Comparison of ENCODE assay signal across 12 cellular contexts in genomic region chr17:10172241-10172741, GRCh38. TPM values are rescaled to one million over a fixed set of nuclear protein-coding genes. Genes with fewer than 3 reads are reported as not detected.
A peak's percentile ranks its signal among the peaks of the same experiment; 100 is the strongest.
DNase-seq lines count a peak whose midpoint lies in the region; ATAC-seq, FAIRE-seq and TF ChIP-seq lines count a peak whose summit lies in the region.
"Had no signal": no experiment of that assay in that cellular context is flagged by ENCODE, and none has a peak within 500 bp of the region (broad histone marks: within the 10 kb centered on the region; RNA-seq: fewer than 3 reads in every experiment).

No MANE protein-coding gene starts in this region.

- no peaks in the 10 kb centered on the region for H3K36me3 Mint-ChIP-seq in CD8-positive, alpha-beta T cell
- H3K36me3 Mint-ChIP-seq in T-helper 17 cell (ENCODE audit: low read depth) = no peaks in the 10 kb centered on the region

- peaks cover 12% of the 10 kb centered on the region for H3K4me1 ChIP-seq in CD8-positive, alpha-beta T cell (ENCODE audit: insufficient read depth, low read length)
- H3K4me1 ChIP-seq in HCT116 (ENCODE audit: control insufficient read depth in 1 of 2, insufficient read depth in 2 of 2, low read length in 2 of 2) = peaks cover 0 to 8% of the 10 kb centered on the region in 2 experiments; a peak in 2 of 4 replicates
- peaks cover 36% of the 10 kb centered on the region for H3K4me1 ChIP-seq in mesodermal cell (ENCODE audit: control insufficient read depth, insufficient read depth, low read length, poor library complexity, severe bottlenecking)
- no peaks in the 10 kb centered on the region for H3K4me1 ChIP-seq in kidney (ENCODE audit: control insufficient read depth in 1 of 2, insufficient read depth in 1 of 2, low read depth in 1 of 2, low read length in 2 of 2)
- H3K4me1 ChIP-seq: ascending aorta had no signal

- no peaks in the 10 kb centered on the region for H3K27me3 ChIP-seq in CD8-positive, alpha-beta T cell (ENCODE audit: insufficient read depth, low read length)
- peaks cover 9% of the 10 kb centered on the region; the same call in 1 of the 2 replicates for H3K27me3 ChIP-seq in HCT116 (ENCODE audit: insufficient read depth, low read length)
- H3K27me3 ChIP-seq: ascending aorta had no signal

- peak overlapping the region; percentile 55 for H3K27ac Mint-ChIP-seq in CD8-positive, alpha-beta T cell
- no peak overlapping the region for H3K27ac Mint-ChIP-seq in T-helper 17 cell

- no peak overlapping the region for H2AFZ ChIP-seq in HCT116 (ENCODE audit: low read depth, low read length, poor library complexity, severe bottlenecking)

- H3K9ac ChIP-seq in HCT116 (ENCODE audit: low read length) (no peak overlapping the region), kidney (ENCODE audit: low read length in 2 of 2) (no peak overlapping the region)

- TF ChIP-seq CTCF in CD8-positive, alpha-beta T cell (IDR thresholded peaks at IDR 0.05) = no peak
- TF ChIP-seq CTCF in HCT116 (IDR thresholded peaks at IDR 0.05 in 2 of 3, conservative IDR thresholded peaks at IDR 0.05 in 1 of 3; ENCODE audit: borderline replicate concordance in 1 of 3, insufficient read depth in 1 of 3, low read depth in 2 of 3, low read length in 2 of 3) = no peak
- TF ChIP-seq CTCF in kidney (IDR thresholded peaks at IDR 0.05; ENCODE audit: borderline replicate concordance, extremely low read depth, insufficient read depth) = no peak

- no peak for FAIRE-seq in kidney (lab: Jason Lieb, UNC)

- H3K4me1 Mint-ChIP-seq in CD8-positive, alpha-beta T cell (ENCODE audit: low read depth) = peaks cover 22% of the 10 kb centered on the region
- no peaks in the 10 kb centered on the region for H3K4me1 Mint-ChIP-seq in T-helper 17 cell

- H3K9me3 ChIP-seq in CD8-positive, alpha-beta T cell (ENCODE audit: low read length) = no peaks in the 10 kb centered on the region
- H3K9me3 ChIP-seq in HCT116 (ENCODE audit: control insufficient read depth in 1 of 2, insufficient read depth in 1 of 2, low read depth in 1 of 2, low read length in 2 of 2) (no peaks in the 10 kb centered on the region), T-helper 17 cell (ENCODE audit: control insufficient read depth, low read length, poor library complexity, severe bottlenecking) (no peaks in the 10 kb centered on the region), mesodermal cell (ENCODE audit: control insufficient read depth, low read length) (peaks cover 5% of the 10 kb centered on the region), kidney (ENCODE audit: control insufficient read depth in 1 of 2, low read length in 2 of 2) (peaks cover 0 to 4% of the 10 kb centered on the region in 2 donors)
- H3K9me3 ChIP-seq: ascending aorta had no signal

- CTCF ChIA-PET in CD8-positive, alpha-beta T cell (lab: Charles Lee) = interaction anchor here (1.5 kb wide), 1 partner anchor 54 kb away, joined by 3 read pairs; no protein-coding TSS in a partner anchor
- CTCF ChIA-PET in HCT116 (lab: Charles Lee) = no interaction called here

- RAD21 ChIA-PET in HCT116 (lab: Charles Lee; ENCODE audit: low non-redundant PET in 1 of 2, low total read pairs in 2 of 2, uncharacterized antibody in 2 of 2, unreplicated experiment in 2 of 2) = no interaction called here

- H4K20me1 ChIP-seq in HCT116 (ENCODE audit: insufficient read depth) = no peaks in the 10 kb centered on the region

- no TSS peak for BruUV-seq in HCT116 (replicated peaks; lab: Mats Ljungman, UMichigan)

- H3K79me2 ChIP-seq in HCT116 (ENCODE audit: insufficient read depth, low read length) = no peaks in the 10 kb centered on the region

- POLR2A ChIA-PET in CD8-positive, alpha-beta T cell (lab: Charles Lee) = interaction anchor here (1.0 to 1.1 kb wide), 2 partner anchors 53 to 1341 kb away, joined by 3 read pairs; no protein-coding TSS in a partner anchor
- POLR2A ChIA-PET in HCT116 (lab: Charles Lee) = no interaction called here

- H3K9me2 ChIP-seq in HCT116 (ENCODE audit: insufficient read depth) = no peaks in the 10 kb centered on the region

- peak overlapping the region; percentile 8; the same call in 1 of the 2 replicates for H3K4me2 ChIP-seq in HCT116 (ENCODE audit: low read length)

- intact Hi-C loops in CD8-positive, alpha-beta T cell (cut with DNase I, micrococcal nuclease) = no loop called here
- intact Hi-C loops in HCT116 (cut with micrococcal nuclease) (no loop called here), kidney (cut with DNase I) (no loop called here)

- H3K9me3 Mint-ChIP-seq in CD8-positive, alpha-beta T cell = no peaks in the 10 kb centered on the region

- ATAC-seq in CD8-positive, alpha-beta T cell = no peak
- ATAC-seq in HCT116 = peak; percentile 59
- ATAC-seq in T-helper 17 cell = peak; percentile 37
- ATAC-seq in esophagus mucosa = no peak
- ATAC-seq in HG03135 (IDR thresholded peaks at IDR 0.05; ENCODE audit: unreplicated experiment) = no peak

- no peaks in the 10 kb centered on the region for H3K36me3 ChIP-seq in CD8-positive, alpha-beta T cell (ENCODE audit: insufficient read depth, low read length)
- H3K36me3 ChIP-seq in HCT116 (ENCODE audit: control insufficient read depth in 1 of 2, insufficient read depth in 2 of 2, low read length in 2 of 2) (no peaks in the 10 kb centered on the region), mesodermal cell (ENCODE audit: control insufficient read depth, insufficient read depth, low read length) (no peaks in the 10 kb centered on the region), kidney (ENCODE audit: control insufficient read depth in 1 of 2, insufficient read depth in 2 of 2, low read length in 2 of 2) (no peaks in the 10 kb centered on the region)
- H3K36me3 ChIP-seq: ascending aorta, MG63 had no signal

- 47 to 77% methylated on average over 1 to 2 of the region's 3 CpGs for WGBS in mesodermal cell (ENCODE audit: insufficient coverage in 2 of 2), 2 experiments

- TF ChIP-seq RAD21 in HCT116 (IDR thresholded peaks at IDR 0.05; ENCODE audit: low read depth) = no peak

- TF ChIP-seq POLR2A in HCT116 (IDR thresholded peaks at IDR 0.05; ENCODE audit: borderline replicate concordance, extremely low read depth, insufficient read depth, insufficient read length) = no peak

- H3K27ac ChIP-seq in CD8-positive, alpha-beta T cell (ENCODE audit: low read depth, low read length) = no peak overlapping the region
- H3K27ac ChIP-seq in HCT116 (ENCODE audit: low read depth, low read length) (no peak overlapping the region), mesodermal cell (ENCODE audit: low read depth, low read length, severe bottlenecking) (peak overlapping the region; percentile 83), kidney (ENCODE audit: low read depth in 2 of 2, low read length in 2 of 2) (no peak overlapping the region)
- H3K27ac ChIP-seq: ascending aorta had no signal

- H3K4me3 Mint-ChIP-seq in CD8-positive, alpha-beta T cell = peak overlapping the region; percentile 6
- no peak overlapping the region for H3K4me3 Mint-ChIP-seq in T-helper 17 cell

- no peak overlapping the region for H3K4me3 ChIP-seq in CD8-positive, alpha-beta T cell (ENCODE audit: low read depth, low read length)
- H3K4me3 ChIP-seq in HCT116 (replicated peaks in 1 of 2; ENCODE audit: low read depth in 1 of 2, low read length in 2 of 2) (no peak overlapping the region), mesodermal cell (ENCODE audit: extremely low read depth, insufficient read depth, low read length, poor library complexity, severe bottlenecking) (no peak overlapping the region), kidney (ENCODE audit: low read length in 2 of 2) (no peak overlapping the region)
- H3K4me3 ChIP-seq: ascending aorta, MG63 had no signal

- H3K27me3 Mint-ChIP-seq in CD8-positive, alpha-beta T cell (ENCODE audit: low read depth) = peaks cover 15% of the 10 kb centered on the region
- H3K27me3 Mint-ChIP-seq in T-helper 17 cell = peaks cover 18% of the 10 kb centered on the region

- no peak for DNase-seq in CD8-positive, alpha-beta T cell
- DNase-seq in HCT116 (ENCODE audit: low read depth, low spot score) (no peak), T-helper 17 cell (no peak), COLO829 (ENCODE audit: low spot score) (no peak), kidney (no peak)
- DNase-seq: DMS153; MG63; stimulated activated CD4-positive, alpha-beta T cell treated with anti-CD3 and anti-CD28 coated beads, Interleukin-12 subunit alpha, Interleukin-12 subunit beta, amount 100 ng/mL, for 4 hours had no signal

TF ChIP-seq in HCT116, 20 proteins besides CTCF, POLR2A, EP300 and RAD21 (continues in another document):
- TF ChIP-seq ZNF274 (IDR thresholded peaks at IDR 0.05; ENCODE audit: low read depth, low read length) (no peak), FOSL1 (IDR thresholded peaks at IDR 0.05; ENCODE audit: low read depth) (no peak), POLR2AphosphoS5 (IDR thresholded peaks at IDR 0.05; ENCODE audit: low read depth, low read length) (no peak), SRF (IDR thresholded peaks at IDR 0.05; ENCODE audit: low read depth) (no peak), ELF1 (IDR thresholded peaks at IDR 0.05; ENCODE audit: borderline replicate concordance, low read depth) (no peak), TCF7L2 (IDR thresholded peaks at IDR 0.05; ENCODE audit: borderline replicate concordance, extremely low read depth, insufficient read depth, insufficient read length) (no peak)

RNA-seq across cellular contexts. Expression of gene GAS7, which starts 26.1 kb away (rescaled TPM):
- 1 to 10 TPM; 2.9 to 4.2 TPM for total RNA-seq in CD8-positive, alpha-beta T cell
- total RNA-seq in HCT116 (2021; ENCODE audit: unreplicated experiment) (4.1 TPM), T-helper 17 cell (1 to 10 TPM; 1.1 to 5.2 TPM), esophagus mucosa (17.3 TPM), kidney (20.5 TPM)
- 2.2 and 3.5 TPM in 2 replicates for polyA plus RNA-seq in HCT116 (2012)
- polyA plus RNA-seq in mesodermal cell (2013, experiment 1 of 2) = 18.3 TPM
- 20.5 TPM for polyA plus RNA-seq in mesodermal cell (2013, experiment 2 of 2)
- 1.1 TPM for polyA plus RNA-seq in kidney (ENCODE audit: insufficient read depth, low read depth, low replicate concordance)

Comparison
In these comparisons a context has a peak if more than half of its experiments do, and no peak if none do; other contexts are left out.
1. ATAC-seq: peak in HCT116 (single experiment) and T-helper 17 cell (single experiment); none in CD8-positive, alpha-beta T cell (single experiment), esophagus mucosa (single experiment) and HG03135 (single experiment).